In the genomic region with DNA sequence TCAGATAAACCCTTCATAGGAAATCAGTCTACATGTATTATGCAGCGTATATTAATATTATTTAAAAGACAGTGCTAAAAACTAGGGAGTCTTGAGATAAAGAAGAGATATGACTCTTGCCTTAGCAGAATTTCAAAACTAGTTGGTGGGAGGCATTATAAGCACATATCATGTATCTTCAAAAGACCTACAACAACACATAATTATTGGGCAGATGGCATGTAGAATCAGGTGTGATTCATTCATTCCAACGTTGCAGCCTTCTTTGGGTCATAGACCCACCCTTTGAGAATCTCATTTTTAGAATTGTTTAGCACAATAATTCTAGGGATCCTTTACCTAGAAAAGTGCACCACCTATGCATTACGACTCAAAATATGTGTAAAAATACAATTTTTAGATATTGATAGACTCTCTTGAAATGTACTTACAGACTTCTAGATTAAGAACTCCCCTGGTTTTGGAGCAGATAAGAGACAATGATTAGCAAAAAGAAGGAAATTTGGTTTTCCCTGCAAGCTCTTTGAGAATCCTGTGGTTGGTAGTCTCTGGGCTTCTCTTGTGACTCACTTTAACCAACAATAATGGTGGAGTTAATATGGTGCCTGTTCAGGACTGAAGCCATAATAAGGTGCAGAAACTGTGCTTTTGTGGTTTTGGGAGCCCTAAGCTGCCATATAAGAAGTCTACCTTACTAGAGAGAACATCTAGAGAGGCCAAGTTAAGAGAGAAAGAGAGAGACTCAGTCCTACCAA, we compare ENCODE assay signal across 14 cellular contexts.
"Had no signal": no experiment of that assay in that cellular context is flagged by ENCODE, and none has a peak within 500 bp of the region (broad histone marks: within the 10 kb centered on the region; RNA-seq: fewer than 3 reads in every experiment).

No MANE protein-coding gene starts in this region.

- H3K27me3 ChIP-seq: breast epithelium, neutrophil, right atrium auricular region had no signal

- H3K9me3 ChIP-seq: breast epithelium, neutrophil, right atrium auricular region, spleen, suprapubic skin had no signal

- DNase-seq: activated CD4-positive, alpha-beta T cell treated with anti-CD3 and anti-CD28 coated beads for 36 hours; activated CD8-positive, alpha-beta memory T cell treated with anti-CD3 and anti-CD28 coated beads, Interleukin-2, amount 50 U/mL, for 4 hours; activated CD8-positive, alpha-beta T cell treated with anti-CD3 and anti-CD28 coated beads for 36 hours; activated effector memory CD4-positive, alpha-beta T cell treated with anti-CD3 and anti-CD28 coated beads, Interleukin-2, amount 50 U/mL, for 16 hours; activated naive CD8-positive, alpha-beta T cell treated with anti-CD3 and anti-CD28 coated beads for 36 hours; activated T-cell treated with anti-CD3 and anti-CD28 coated beads, Interleukin-2, amount 50 U/mL, for 48 hours; effector memory CD8-positive, alpha-beta T cell; islet precursor cell; natural killer cell; spleen had no signal

- H3K27ac ChIP-seq: breast epithelium, neutrophil, right atrium auricular region, spleen, suprapubic skin had no signal

- ATAC-seq: activated CD4-positive, alpha-beta T cell treated with anti-CD3 and anti-CD28 coated beads for 36 hours; activated CD8-positive, alpha-beta T cell treated with anti-CD3 and anti-CD28 coated beads for 36 hours; effector memory CD8-positive, alpha-beta T cell; natural killer cell had no signal

- H3K4me3 ChIP-seq: breast epithelium, right atrium auricular region, spleen, suprapubic skin had no signal

- H3K36me3 ChIP-seq: breast epithelium, neutrophil, right atrium auricular region, spleen, suprapubic skin had no signal

- H3K4me1 ChIP-seq: breast epithelium, right atrium auricular region, spleen, suprapubic skin had no signal
